14 cellular contexts compared by ENCODE assay signal in genomic region chr17:61414936-61415251, GRCh38. TPM values are rescaled to one million over a fixed set of nuclear protein-coding genes. Genes with fewer than 3 reads are reported as not detected.
DNase-seq lines count a peak whose midpoint lies in the region; ATAC-seq and TF ChIP-seq lines count a peak whose summit lies in the region.
"Had no signal": no experiment of that assay in that cellular context is flagged by ENCODE, and none has a peak within 500 bp of the region (broad histone marks: within the 10 kb centered on the region; RNA-seq: fewer than 3 reads in every experiment).

No MANE protein-coding gene starts in this region.

- intact Hi-C loops in lower lobe of right lung (cut with DNase I) = no loop called here
- intact Hi-C loops in upper lobe of right lung (cut with DNase I) = no loop called here

- TF ChIP-seq EP300 in SK-N-SH (IDR thresholded peaks at IDR 0.05; ENCODE audit: borderline replicate concordance in 1 of 2, low read depth in 1 of 2, low read length in 1 of 2) = peak in 1 of 2 experiments; percentile 63; a peak in 1 of 4 replicates

- peak overlapping the region in 1 of 2 experiments; percentile 90; a peak in 2 of 4 replicates for H3K27ac ChIP-seq in SK-N-SH (ENCODE audit: low read depth in 2 of 2, low read length in 1 of 2)
- H3K27ac ChIP-seq in lower lobe of right lung = peak overlapping the region; percentile 89
- peak overlapping the region; percentile 90 for H3K27ac ChIP-seq in upper lobe of right lung
- H3K27ac ChIP-seq: BLaER1 treated with 17β-estradiol and CSF1 and Interleukin-3, amounts not matched to agents 10 nM and 100 nM had no signal

- H3K79me2 ChIP-seq in SK-N-SH (ENCODE audit: insufficient read depth) = peaks cover 9% of the 10 kb centered on the region

- H3K27ac Mint-ChIP-seq in naive thymus-derived CD8-positive, alpha-beta T cell = no peak overlapping the region

- ATAC-seq in SK-N-SH treated with all-trans-retinoic acid at 6 μM for 48 hours (no peak), lower lobe of right lung (no peak), upper lobe of right lung (no peak)
- ATAC-seq in naive thymus-derived CD8-positive, alpha-beta T cell = no peak

- H3K4me3 ChIP-seq in SK-N-SH (ENCODE audit: low read depth in 2 of 2, low read length in 1 of 2) (no peak overlapping the region), lower lobe of right lung (no peak overlapping the region), upper lobe of right lung (no peak overlapping the region)
- H3K4me3 ChIP-seq: BLaER1 treated with 17β-estradiol and CSF1 and Interleukin-3, amounts not matched to agents 10 nM and 100 nM had no signal

- H3K4me1 Mint-ChIP-seq in naive thymus-derived CD8-positive, alpha-beta T cell = peaks cover 9 to 15% (median 9%) of the 10 kb centered on the region in 4 donors

- no peaks in the 10 kb centered on the region for H3K9me3 Mint-ChIP-seq in naive thymus-derived CD8-positive, alpha-beta T cell

- DNase-seq in SK-N-SH = peak; percentile 47
- DNase-seq in SK-N-DZ (ENCODE audit: low spot score) = peak; percentile 16
- DNase-seq in lower lobe of right lung = no peak
- no peak for DNase-seq in upper lobe of right lung
- no peak for DNase-seq in NCI-H526 (lab: John Stamatoyannopoulos, UW)
- no peak for DNase-seq in naive thymus-derived CD8-positive, alpha-beta T cell
- DNase-seq in NCI-H146 treated with DMSO at 0.1 percent for 48 hours (lab: John Stamatoyannopoulos, UW; ENCODE audit: unreplicated experiment) = no peak
- DNase-seq: 8988T, DMS 273 treated with DMSO at 0.1 percent for 48 hours, MV-4-11, NCI-H1436 treated with DMSO at 0.1 percent for 48 hours, NCI-H226 had no signal

- H3K27me3 Mint-ChIP-seq in naive thymus-derived CD8-positive, alpha-beta T cell = peaks cover 8 to 42% (median 25%) of the 10 kb centered on the region in 5 donors

- H3F3A ChIP-seq in SK-N-SH (replicated peaks; ENCODE audit: insufficient read depth) = peaks cover 19% of the 10 kb centered on the region

- no peaks in the 10 kb centered on the region for H3K9me2 ChIP-seq in SK-N-SH

- no peak overlapping the region for H2AFZ ChIP-seq in SK-N-SH (ENCODE audit: low read depth)

- H3K4me3 Mint-ChIP-seq in naive thymus-derived CD8-positive, alpha-beta T cell = no peak overlapping the region

- H3K4me2 ChIP-seq in SK-N-SH = no peak overlapping the region

- WGBS in SK-N-SH (ENCODE audit: low lambda C conversion rate) = 83% methylated on average over 5 of the region's 5 CpGs

- CTCF ChIA-PET in SK-N-SH (lab: Yijun Ruan, JAX) = interaction anchor here (0.6 to 16.4 kb wide), 18 partner anchors 11 to 694 kb away, joined by 3 to 318 read pairs (median 5); no protein-coding TSS in a partner anchor

- no peaks in the 10 kb centered on the region for H3K36me3 Mint-ChIP-seq in naive thymus-derived CD8-positive, alpha-beta T cell

- H3K27me3 ChIP-seq in SK-N-SH (ENCODE audit: insufficient read depth) = no peaks in the 10 kb centered on the region
- peaks cover 13% of the 10 kb centered on the region for H3K27me3 ChIP-seq in lower lobe of right lung (ENCODE audit: low read depth)
- H3K27me3 ChIP-seq in upper lobe of right lung = peaks cover 8% of the 10 kb centered on the region

- TF ChIP-seq CTCF in SK-N-SH (IDR thresholded peaks at IDR 0.05) = no peak
- no peak for TF ChIP-seq CTCF in lower lobe of right lung (IDR thresholded peaks at IDR 0.05)
- no peak for TF ChIP-seq CTCF in upper lobe of right lung (IDR thresholded peaks at IDR 0.05)

- H3K9me3 ChIP-seq in SK-N-SH (no peaks in the 10 kb centered on the region), lower lobe of right lung (no peaks in the 10 kb centered on the region), upper lobe of right lung (no peaks in the 10 kb centered on the region)

- H3K36me3 ChIP-seq in SK-N-SH (replicated peaks in 1 of 2; ENCODE audit: control insufficient read depth in 1 of 2, insufficient read depth in 2 of 2, low read length in 1 of 2) (no peaks in the 10 kb centered on the region), lower lobe of right lung (no peaks in the 10 kb centered on the region), upper lobe of right lung (no peaks in the 10 kb centered on the region)
- H3K36me3 ChIP-seq: BLaER1 treated with 17β-estradiol and CSF1 and Interleukin-3, amounts not matched to agents 10 nM and 100 nM had no signal

- no peaks in the 10 kb centered on the region for H4K20me1 ChIP-seq in SK-N-SH (ENCODE audit: insufficient read depth)

- no peak overlapping the region for H3K9ac ChIP-seq in SK-N-SH
- H3K9ac ChIP-seq: BLaER1 treated with 17β-estradiol and CSF1 and Interleukin-3, amounts not matched to agents 10 nM and 100 nM had no signal

- H3K4me1 ChIP-seq in SK-N-SH (ENCODE audit: control insufficient read depth in 1 of 2, insufficient read depth in 2 of 2, low read depth in 1 of 2, low read length in 1 of 2) = peaks cover 5 to 49% of the 10 kb centered on the region in 2 experiments; a peak in 2 of 4 replicates
- H3K4me1 ChIP-seq in lower lobe of right lung = peaks cover 32% of the 10 kb centered on the region
- H3K4me1 ChIP-seq in upper lobe of right lung = peaks cover 30% of the 10 kb centered on the region

- TF ChIP-seq RAD21 in SK-N-SH (IDR thresholded peaks at IDR 0.05; ENCODE audit: low read length) = no peak

- POLR2A ChIA-PET in SK-N-SH (lab: Yijun Ruan, JAX) = no interaction called here
- POLR2A ChIA-PET in naive thymus-derived CD8-positive, alpha-beta T cell (lab: Charles Lee) = no interaction called here

TF ChIP-seq in SK-N-SH, 30 proteins besides CTCF, POLR2A, EP300 and RAD21 (continues in another document):
- TF ChIP-seq SIN3A (IDR thresholded peaks at IDR 0.05; ENCODE audit: borderline replicate concordance, low read depth, low read length) = no peak
- TF ChIP-seq GATA2 (CRISPR knock-in tag; IDR thresholded peaks at IDR 0.05) = no peak; the same call in 1 of the 2 replicates
- TF ChIP-seq USF1 (IDR thresholded peaks at IDR 0.05; ENCODE audit: borderline replicate concordance, low read depth) = no peak

TF ChIP-seq in SK-N-SH treated with all-trans-retinoic acid at 6 μM for 48 hours, 23 proteins besides CTCF, POLR2A, EP300 and RAD21:
- TF ChIP-seq PATZ1 (CRISPR knock-in tag; IDR thresholded peaks at IDR 0.05; ENCODE audit: borderline replicate concordance) (no peak), ZFP3 (CRISPR knock-in tag; IDR thresholded peaks at IDR 0.05) (no peak), GLIS3 (CRISPR knock-in tag; IDR thresholded peaks at IDR 0.05) (no peak), PPARA (CRISPR knock-in tag; IDR thresholded peaks at IDR 0.05; ENCODE audit: borderline replicate concordance) (no peak), BACH2 (CRISPR knock-in tag; IDR thresholded peaks at IDR 0.05; ENCODE audit: borderline replicate concordance) (no peak), ESRRG (CRISPR knock-in tag; IDR thresholded peaks at IDR 0.05) (no peak), ZNF70 (CRISPR knock-in tag; IDR thresholded peaks at IDR 0.05) (no peak), CREB5 (CRISPR knock-in tag; IDR thresholded peaks at IDR 0.05; ENCODE audit: low read depth) (no peak), OSR1 (CRISPR knock-in tag; IDR thresholded peaks at IDR 0.05) (no peak)

RNA-seq across cellular contexts. Expression of gene TBX2, which starts 15.3 kb away (rescaled TPM):
- polyA plus RNA-seq in SK-N-SH (2012; rRNA removed) = 37.8 and 57.8 TPM in 2 replicates
- polyA plus RNA-seq in SK-N-SH (2012; cell fraction: cytosol; rRNA removed) = 28.9 and 45.2 TPM in 2 replicates
- 179 and 233 TPM in 2 replicates for polyA plus RNA-seq in SK-N-SH (2012; cell fraction: nucleus; rRNA removed)
- polyA plus RNA-seq in SK-N-DZ (2014; cell fraction: cytosol; rRNA removed) = 153 and 188 TPM in 2 replicates
- polyA plus RNA-seq in SK-N-DZ (2014; cell fraction: nucleus; rRNA removed) = 310 and 397 TPM in 2 replicates
- total RNA-seq in lower lobe of right lung = 83.3 TPM
- 122 TPM for total RNA-seq in upper lobe of right lung
- total RNA-seq in naive thymus-derived CD8-positive, alpha-beta T cell = under 1 TPM in 1 of 2 experiments, not detected in 1; 0.13 TPM
- polyA plus RNA-seq in naive thymus-derived CD8-positive, alpha-beta T cell = not detected

RNA-seq across cellular contexts. Expression of gene TBX4, which starts 37.3 kb away (rescaled TPM):
- 0.02 and 0.05 TPM in 2 replicates for polyA plus RNA-seq in SK-N-SH (2012; rRNA removed)
- polyA plus RNA-seq in SK-N-SH (2012; cell fraction: cytosol; rRNA removed) = 0.05 and 0.19 TPM in 2 replicates
- 0.45 and 0.75 TPM in 2 replicates for polyA plus RNA-seq in SK-N-SH (2012; cell fraction: nucleus; rRNA removed)
- 2.7 and 4.9 TPM in 2 replicates for polyA plus RNA-seq in SK-N-DZ (2014; cell fraction: cytosol; rRNA removed)
- polyA plus RNA-seq in SK-N-DZ (2014; cell fraction: nucleus; rRNA removed) = 1.9 and 5.6 TPM in 2 replicates
- 22.3 TPM for total RNA-seq in lower lobe of right lung
- 28.6 TPM for total RNA-seq in upper lobe of right lung
- total RNA-seq in naive thymus-derived CD8-positive, alpha-beta T cell = not detected
- polyA plus RNA-seq in naive thymus-derived CD8-positive, alpha-beta T cell = not detected

Comparison
In these comparisons a context has a peak if more than half of its experiments do, and no peak if none do; other contexts are left out.
1. DNase-seq: peak in SK-N-SH (single experiment) and SK-N-DZ (single experiment); none in lower lobe of right lung (single experiment), upper lobe of right lung (single experiment), NCI-H526 (0 of 2), naive thymus-derived CD8-positive, alpha-beta T cell (0 of 10) and NCI-H146 treated with DMSO at 0.1 percent for 48 hours (single experiment).
2. RNA of gene TBX2, which starts 15.3 kb away (total RNA-seq): 122 TPM in upper lobe of right lung (single experiment) and 83.3 TPM in lower lobe of right lung (single experiment); 0.13 TPM in naive thymus-derived CD8-positive, alpha-beta T cell; every median in the first group is over 10 times any median in the second.
3. RNA of gene TBX4, which starts 37.3 kb away (total RNA-seq): 28.6 TPM in upper lobe of right lung (single experiment) and 22.3 TPM in lower lobe of right lung (single experiment); not detected in naive thymus-derived CD8-positive, alpha-beta T cell; every median in the first group is over 10 times any median in the second.